Comparison of ENCODE assay signal across 11 cellular contexts in the genomic region with DNA sequence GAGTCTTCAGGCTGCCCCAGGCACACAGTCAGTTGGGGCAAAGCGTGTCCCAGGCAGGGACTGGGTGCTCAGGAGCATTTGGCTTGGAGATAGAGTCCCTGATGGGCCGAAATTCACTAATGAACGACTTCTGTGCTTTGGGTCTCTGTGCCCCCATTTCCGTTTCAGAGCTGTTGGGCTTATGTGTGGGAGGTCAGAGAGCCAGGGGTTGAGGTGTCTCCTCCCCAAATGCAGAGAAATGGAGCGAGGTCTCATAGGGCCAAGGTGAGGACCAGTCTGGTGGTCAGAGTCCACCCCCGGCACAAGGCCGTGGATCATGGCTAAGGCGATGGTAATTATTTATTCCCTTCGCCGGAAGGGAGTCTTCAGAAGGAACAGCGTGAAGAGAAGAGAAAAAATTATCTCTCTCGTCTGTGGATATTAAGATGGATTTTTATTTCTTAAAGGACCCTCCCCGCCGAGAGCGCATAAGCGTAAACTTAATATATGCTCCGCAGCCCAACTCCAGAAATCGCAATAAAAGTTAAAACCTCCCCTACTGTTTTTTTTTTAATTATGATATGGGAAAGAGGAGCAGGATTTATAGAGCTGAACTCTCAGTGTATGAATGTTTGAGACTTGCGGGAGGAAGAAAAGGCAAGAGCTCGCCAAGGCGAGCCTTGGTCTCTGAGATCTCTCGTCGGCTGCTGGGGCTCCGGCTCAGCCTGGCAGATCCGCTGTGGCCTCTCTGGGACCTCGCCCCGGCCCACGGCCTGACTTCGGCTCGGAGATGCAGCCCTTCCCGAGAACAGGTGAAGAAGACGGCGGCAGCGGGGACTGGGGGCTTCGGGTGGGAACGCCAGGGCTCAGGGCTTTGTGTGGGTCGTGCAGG. TPM values are rescaled to one million over a fixed set of nuclear protein-coding genes. Genes with fewer than 3 reads are reported as not detected.
DNase-seq lines count a peak whose midpoint lies in the region; ATAC-seq and TF ChIP-seq lines count a peak whose summit lies in the region.
"Had no signal": no experiment of that assay in that cellular context is flagged by ENCODE, and none has a peak within 500 bp of the region (broad histone marks: within the 10 kb centered on the region; RNA-seq: fewer than 3 reads in every experiment).

No MANE protein-coding gene starts in this region.

- H3K36me3 ChIP-seq in mesenchymal stem cell (ENCODE audit: control insufficient read depth in 1 of 2, insufficient read depth in 2 of 2, low read depth in 1 of 2, low read length in 2 of 2) (no peaks in the 10 kb centered on the region), tibial artery (no peaks in the 10 kb centered on the region)

- peaks cover 3% of the 10 kb centered on the region for H3K36me3 Mint-ChIP-seq in activated naive CD8-positive, alpha-beta T cell treated with anti-CD3 and anti-CD28 coated beads for 36 hours

- H3K4me3 ChIP-seq in mesenchymal stem cell (ENCODE audit: insufficient read depth in 1 of 2, low read depth in 1 of 2, low read length in 2 of 2), result peak overlapping the region; percentile 63 to 87
- peak overlapping the region; percentile 64 to 76 for H3K4me3 ChIP-seq in tibial artery

- H3K9me3 ChIP-seq in mesenchymal stem cell (ENCODE audit: control insufficient read depth, low read length) (no peaks in the 10 kb centered on the region), tibial artery (no peaks in the 10 kb centered on the region)

- H2BK12ac ChIP-seq in mesenchymal stem cell (ENCODE audit: low read length in 2 of 2), result no peak overlapping the region

- peak overlapping the region in 1 of 2 experiments; percentile 84 for H3K23ac ChIP-seq in mesenchymal stem cell (ENCODE audit: low read length in 2 of 2)

- H4K91ac ChIP-seq in mesenchymal stem cell (ENCODE audit: low read length), result no peak overlapping the region

- H3K4me1 ChIP-seq in mesenchymal stem cell (ENCODE audit: control insufficient read depth, insufficient read depth, low read depth, low read length) (peaks cover 37% of the 10 kb centered on the region), tibial artery (peaks cover 8 to 76% (median 61%) of the 10 kb centered on the region in 4 donors)

- H4K8ac ChIP-seq in mesenchymal stem cell (ENCODE audit: low read length), result no peak overlapping the region

- peak overlapping the region; percentile 60 for H2BK5ac ChIP-seq in mesenchymal stem cell (ENCODE audit: low read depth, low read length, poor library complexity, severe bottlenecking)

- no peaks in the 10 kb centered on the region for H3K9me3 Mint-ChIP-seq in activated naive CD8-positive, alpha-beta T cell treated with anti-CD3 and anti-CD28 coated beads for 36 hours

- H2BK15ac ChIP-seq in mesenchymal stem cell (ENCODE audit: low read depth, poor library complexity, severe bottlenecking), result no peak overlapping the region

- peak overlapping the region; percentile 64 for H3K4me2 ChIP-seq in mesenchymal stem cell (ENCODE audit: low read length, poor library complexity, severe bottlenecking)

- no peak overlapping the region for H3K27ac Mint-ChIP-seq in activated naive CD8-positive, alpha-beta T cell treated with anti-CD3 and anti-CD28 coated beads for 36 hours

- peak overlapping the region; percentile 52 for H3K27ac ChIP-seq in mesenchymal stem cell (ENCODE audit: low read length, poor library complexity, severe bottlenecking)
- peak overlapping the region; percentile 93 to 98 for H3K27ac ChIP-seq in tibial artery
- H3K27ac ChIP-seq: C4-2B had no signal

- ATAC-seq in Right ventricle myocardium inferior, result no peak
- ATAC-seq in left lobe of liver, result no peak

- peaks cover 0 to 4% of the 10 kb centered on the region in 2 experiments for H3K27me3 ChIP-seq in mesenchymal stem cell (ENCODE audit: control insufficient read depth in 1 of 2, insufficient read depth in 1 of 2, low read length in 2 of 2)
- H3K27me3 ChIP-seq in tibial artery, result no peaks in the 10 kb centered on the region

- H3K27me3 Mint-ChIP-seq in activated naive CD8-positive, alpha-beta T cell treated with anti-CD3 and anti-CD28 coated beads for 36 hours, result peaks cover 98% of the 10 kb centered on the region

- peak overlapping the region; percentile 98 for H3K9ac ChIP-seq in mesenchymal stem cell (ENCODE audit: low read length)

- DNase-seq in Right ventricle myocardium inferior (ENCODE audit: missing footprints) (peak; percentile 26), cardiac septum (ENCODE audit: low spot score) (no peak), mesenchymal stem cell (no peak), tibial artery (no peak), erythroblast (lab: John Stamatoyannopoulos, UW) (no peak), left lobe of liver (ENCODE audit: low spot score) (no peak), NCI-H2081 treated with DMSO at 0.1 percent for 48 hours (lab: John Stamatoyannopoulos, UW) (no peak)
- no peak for DNase-seq in activated naive CD8-positive, alpha-beta T cell treated with anti-CD3 and anti-CD28 coated beads for 36 hours
- DNase-seq: NCI-H1092 treated with DMSO at 0.1 percent for 48 hours, SW 1271 had no signal

- 31% methylated on average over 30 of the region's 37 CpGs for WGBS in mesenchymal stem cell

- no peak for TF ChIP-seq POLR2A in erythroblast (IDR thresholded peaks at IDR 0.05; ENCODE audit: low read length)

- H3K79me1 ChIP-seq in mesenchymal stem cell (replicated peaks; ENCODE audit: low read length, poor library complexity, severe bottlenecking), result peaks cover under 1% of the 10 kb centered on the region

- no peak overlapping the region for H3K14ac ChIP-seq in mesenchymal stem cell (ENCODE audit: low read length in 2 of 2)

- H2BK120ac ChIP-seq in mesenchymal stem cell (ENCODE audit: low read depth, low read length), result no peak overlapping the region

- H3K4me1 Mint-ChIP-seq in activated naive CD8-positive, alpha-beta T cell treated with anti-CD3 and anti-CD28 coated beads for 36 hours, result peaks cover 46% of the 10 kb centered on the region

- H2AK5ac ChIP-seq in mesenchymal stem cell (ENCODE audit: low read length, severe bottlenecking), result peak overlapping the region; percentile 79

- no peak overlapping the region for H2AFZ ChIP-seq in mesenchymal stem cell (ENCODE audit: low read depth, low read length)

- no peak for TF ChIP-seq CTCF in tibial artery (IDR thresholded peaks at IDR 0.05)

- peak overlapping the region in 1 of 2 experiments; percentile 60 for H3K18ac ChIP-seq in mesenchymal stem cell (ENCODE audit: low read depth in 1 of 2, low read length in 2 of 2)

- peak overlapping the region; percentile 29 for H3K4me3 Mint-ChIP-seq in activated naive CD8-positive, alpha-beta T cell treated with anti-CD3 and anti-CD28 coated beads for 36 hours

- intact Hi-C loops in Right ventricle myocardium inferior (cut with DNase I) (no loop called here), cardiac septum (cut with DNase I) (no loop called here), tibial artery (cut with DNase I; ENCODE audit: low total_unique reads) (no loop called here)

- H3K4ac ChIP-seq in mesenchymal stem cell (ENCODE audit: low read depth in 1 of 2, low read length in 2 of 2), result peak overlapping the region; percentile 41 to 57

RNA-seq across cellular contexts. Expression of a gene that starts 6.3 kb away (rescaled TPM):
- total RNA-seq in Right ventricle myocardium inferior, result not detected
- not detected for total RNA-seq in cardiac septum
- not detected for total RNA-seq in activated naive CD8-positive, alpha-beta T cell treated with anti-CD3 and anti-CD28 coated beads for 36 hours
- polyA plus RNA-seq in mesenchymal stem cell (2013, experiment 1 of 2), result 18.0 TPM
- polyA plus RNA-seq in mesenchymal stem cell (2013, experiment 2 of 2), result 18.5 TPM
- total RNA-seq in left lobe of liver, result not detected

RNA-seq across cellular contexts. Expression of a gene that starts 8.7 kb away (rescaled TPM):
- not detected for total RNA-seq in Right ventricle myocardium inferior
- not detected for total RNA-seq in cardiac septum
- total RNA-seq in activated naive CD8-positive, alpha-beta T cell treated with anti-CD3 and anti-CD28 coated beads for 36 hours, result not detected
- polyA plus RNA-seq in mesenchymal stem cell (2013, experiment 1 of 2), result 8.9 TPM
- polyA plus RNA-seq in mesenchymal stem cell (2013, experiment 2 of 2), result 9.4 TPM
- total RNA-seq in left lobe of liver, result 0.33 TPM

RNA-seq across cellular contexts. Expression of a gene that starts 15.2 kb away (rescaled TPM):
- total RNA-seq in Right ventricle myocardium inferior, result not detected
- total RNA-seq in cardiac septum, result not detected
- total RNA-seq in activated naive CD8-positive, alpha-beta T cell treated with anti-CD3 and anti-CD28 coated beads for 36 hours, result not detected
- 66.4 TPM for polyA plus RNA-seq in mesenchymal stem cell (2013, experiment 1 of 2)
- 67.1 TPM for polyA plus RNA-seq in mesenchymal stem cell (2013, experiment 2 of 2)
- total RNA-seq in left lobe of liver, result not detected

RNA-seq across cellular contexts. Expression of a gene that starts 18.9 kb away (rescaled TPM):
- not detected for total RNA-seq in Right ventricle myocardium inferior
- not detected for total RNA-seq in cardiac septum
- not detected for total RNA-seq in activated naive CD8-positive, alpha-beta T cell treated with anti-CD3 and anti-CD28 coated beads for 36 hours
- polyA plus RNA-seq in mesenchymal stem cell (2013, experiment 1 of 2), result 2.4 TPM
- 1.7 TPM for polyA plus RNA-seq in mesenchymal stem cell (2013, experiment 2 of 2)
- total RNA-seq in left lobe of liver, result not detected

RNA-seq across cellular contexts. Expression of a gene that starts 20.7 kb away (rescaled TPM):
- total RNA-seq in Right ventricle myocardium inferior, result not detected
- not detected for total RNA-seq in cardiac septum
- total RNA-seq in activated naive CD8-positive, alpha-beta T cell treated with anti-CD3 and anti-CD28 coated beads for 36 hours, result not detected
- 1.1 TPM for polyA plus RNA-seq in mesenchymal stem cell (2013, experiment 1 of 2)
- 0.97 TPM for polyA plus RNA-seq in mesenchymal stem cell (2013, experiment 2 of 2)
- not detected for total RNA-seq in left lobe of liver
